ENCODE assay signal across 19 cellular contexts in the genomic region with DNA sequence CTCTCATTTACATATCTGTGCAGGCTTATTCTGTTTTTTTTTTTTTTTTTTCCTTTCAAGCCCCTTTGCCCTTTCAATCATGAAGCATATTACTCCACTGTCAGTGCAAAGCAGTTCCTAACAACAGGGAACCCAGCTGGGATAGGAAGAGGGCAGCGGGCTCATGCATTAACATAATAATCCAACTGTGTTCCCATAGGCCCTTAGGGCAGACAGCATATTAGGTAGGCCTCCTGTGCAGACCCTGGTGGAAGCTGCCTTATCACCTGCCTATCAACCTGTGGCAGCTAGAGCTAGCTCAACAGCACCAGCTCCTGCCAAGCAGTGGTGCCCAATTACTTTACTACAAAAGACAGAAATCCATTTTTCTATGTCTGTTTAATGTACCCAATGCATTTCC. TPM values are rescaled to one million over a fixed set of nuclear protein-coding genes. Genes with fewer than 3 reads are reported as not detected.
DNase-seq lines count a peak whose midpoint lies in the region; ATAC-seq and TF ChIP-seq lines count a peak whose summit lies in the region.
"Had no signal": no experiment of that assay in that cellular context is flagged by ENCODE, and none has a peak within 500 bp of the region (broad histone marks: within the 10 kb centered on the region; RNA-seq: fewer than 3 reads in every experiment).

No MANE protein-coding gene starts in this region.

- no peaks in the 10 kb centered on the region for H3K27me3 ChIP-seq in BE2C
- H3K27me3 ChIP-seq: ascending aorta had no signal

- no peak for TF ChIP-seq CTCF in BE2C (IDR thresholded peaks at IDR 0.05; ENCODE audit: low read depth, low read length)
- TF ChIP-seq CTCF in OCI-LY7 (conservative IDR thresholded peaks at IDR 0.05; ENCODE audit: low read length), result no peak

- intact Hi-C loops in OCI-LY7 (cut with micrococcal nuclease; ENCODE audit: unreplicated experiment), result no loop called here

- no peak overlapping the region for H3K4me2 ChIP-seq in OCI-LY7 (ENCODE audit: low read length)

- H3K4me1 ChIP-seq in BE2C, result peaks cover 13% of the 10 kb centered on the region
- no peaks in the 10 kb centered on the region for H3K4me1 ChIP-seq in OCI-LY7 (ENCODE audit: insufficient read depth, low read length, poor library complexity, severe bottlenecking)
- H3K4me1 ChIP-seq: ascending aorta had no signal

- H2AFZ ChIP-seq in OCI-LY7 (ENCODE audit: low read length), result no peak overlapping the region
- H2AFZ ChIP-seq: GM23248 had no signal

- ATAC-seq in HG02884 (IDR thresholded peaks at IDR 0.05; ENCODE audit: unreplicated experiment), result no peak
- ATAC-seq: activated CD4-positive, alpha-beta T cell treated with anti-CD3 and anti-CD28 coated beads for 36 hours; activated T-cell treated with anti-CD3 and anti-CD28 coated beads, Interleukin-2, amount 50 U/mL, for 72 hours; left lobe of liver; natural killer cell treated with Interleukin-12 subunit alpha and Interleukin-12 subunit beta and Interleukin-15 and Interleukin-18, amount 100 ng/mL, for 72 hours; stimulated activated memory B cell treated with anti-CD40 and anti-IgM and Interleukin-4, amounts not matched to agents 10 μg/mL and 1 μg/mL and 100 μg/mL, for 72 hours had no signal

- H3K36me3 ChIP-seq in BE2C (no peaks in the 10 kb centered on the region), OCI-LY7 (ENCODE audit: insufficient read depth, low read length) (no peaks in the 10 kb centered on the region)
- H3K36me3 ChIP-seq: ascending aorta had no signal

- no peaks in the 10 kb centered on the region for H3K9me2 ChIP-seq in OCI-LY7 (ENCODE audit: insufficient read depth, low read length)

- H3K4me3 ChIP-seq in BE2C (ENCODE audit: low read depth, low read length) (no peak overlapping the region), OCI-LY7 (ENCODE audit: low read depth, low read length, poor library complexity, severe bottlenecking) (no peak overlapping the region)
- H3K4me3 ChIP-seq: ascending aorta, GM23248 had no signal

- DNase-seq in BE2C (peak; percentile 81), HEK293T (ENCODE audit: extremely low spot score) (peak; percentile 35), NCI-H526 treated with DMSO at 0.1 percent for 48 hours (lab: John Stamatoyannopoulos, UW) (peak; percentile 25), iPS DF 4.7 (ENCODE audit: extremely low read depth, low spot score) (peak; percentile 19), OCI-LY7 (ENCODE audit: low spot score) (no peak), cortex of kidney (lab: John Stamatoyannopoulos, UW) (no peak), UCSD-AML1 (lab: John Stamatoyannopoulos, UW; ENCODE audit: unreplicated experiment) (no peak)
- DNase-seq: ACHN; activated CD4-positive, alpha-beta T cell treated with anti-CD3 and anti-CD28 coated beads for 36 hours; activated T-cell treated with anti-CD3 and anti-CD28 coated beads, Interleukin-2, amount 50 U/mL, for 72 hours; CD4-positive, CD25-positive, alpha-beta regulatory T cell; GM23248; hypothalamus; midbrain had no signal

- POLR2A ChIA-PET in HEK293T (lab: Yijun Ruan, JAX), result interaction anchor here (0.8 kb wide), 1 partner anchor 10 kb away, joined by 3 read pairs; no protein-coding TSS in a partner anchor
- POLR2A ChIA-PET in OCI-LY7 (lab: Charles Lee), result interaction anchor here (2.1 kb wide), 1 partner anchor 13 kb away, joined by 4 read pairs; no protein-coding TSS in a partner anchor

- no peak overlapping the region for H3K27ac ChIP-seq in OCI-LY7 (ENCODE audit: low read depth, low read length, poor library complexity, severe bottlenecking)
- H3K27ac ChIP-seq: ascending aorta, GM23248 had no signal

- no peaks in the 10 kb centered on the region for H4K20me1 ChIP-seq in OCI-LY7 (ENCODE audit: insufficient read depth, low read length)

- H3K9me3 ChIP-seq in BE2C (no peaks in the 10 kb centered on the region), OCI-LY7 (ENCODE audit: low read length) (no peaks in the 10 kb centered on the region)
- H3K9me3 ChIP-seq: ascending aorta had no signal

- H3K79me2 ChIP-seq in OCI-LY7 (ENCODE audit: insufficient read depth, low read depth, low read length), result no peaks in the 10 kb centered on the region

- CTCF ChIA-PET in HEK293T (lab: Yijun Ruan, JAX), result interaction anchor here (1.1 kb wide), 1 partner anchor 45 kb away, joined by 3 read pairs; no protein-coding TSS in a partner anchor
- CTCF ChIA-PET in OCI-LY7 (lab: Charles Lee; ENCODE audit: unreplicated experiment), result no interaction called here

- no TSS peak for BruUV-seq in OCI-LY7 (replicated peaks; lab: Mats Ljungman, UMichigan)

TF ChIP-seq in HEK293T, 16 proteins besides CTCF, POLR2A, EP300 and RAD21:
- TF ChIP-seq SP1 (IDR thresholded peaks at IDR 0.05), result no peak
- TF ChIP-seq ZNF384 (IDR thresholded peaks at IDR 0.05), result peak; percentile 88
- TF ChIP-seq BHLHE40 (IDR thresholded peaks at IDR 0.05; ENCODE audit: borderline replicate concordance), result no peak
- no peak for TF ChIP-seq CTBP1 (IDR thresholded peaks at IDR 0.05; ENCODE audit: borderline replicate concordance)
- no peak for TF ChIP-seq FOXK2 (IDR thresholded peaks at IDR 0.05)
- TF ChIP-seq FOXA1 (IDR thresholded peaks at IDR 0.05), result no peak
- TF ChIP-seq, protein P1, sequence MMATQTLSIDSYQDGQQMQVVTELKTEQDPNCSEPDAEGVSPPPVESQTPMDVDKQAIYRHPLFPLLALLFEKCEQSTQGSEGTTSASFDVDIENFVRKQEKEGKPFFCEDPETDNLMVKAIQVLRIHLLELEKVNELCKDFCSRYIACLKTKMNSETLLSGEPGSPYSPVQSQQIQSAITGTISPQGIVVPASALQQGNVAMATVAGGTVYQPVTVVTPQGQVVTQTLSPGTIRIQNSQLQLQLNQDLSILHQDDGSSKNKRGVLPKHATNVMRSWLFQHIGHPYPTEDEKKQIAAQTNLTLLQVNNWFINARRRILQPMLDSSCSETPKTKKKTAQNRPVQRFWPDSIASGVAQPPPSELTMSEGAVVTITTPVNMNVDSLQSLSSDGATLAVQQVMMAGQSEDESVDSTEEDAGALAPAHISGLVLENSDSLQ (IDR thresholded peaks at IDR 0.05), result peak; percentile 85

RNA-seq across cellular contexts. Expression of a gene that starts 49.3 kb away (rescaled TPM):
- 2.3 TPM for polyA plus RNA-seq in BE2C (2012; ENCODE audit: insufficient read depth, insufficient read length, low read depth)
- 15.3 and 16.8 TPM in 2 replicates for total RNA-seq in OCI-LY7 (2014; rRNA removed; shearing (Covaris generic))
- 18.9 and 22.4 TPM in 2 replicates for total RNA-seq in OCI-LY7 (2022)

Comparison
In these comparisons a context has a peak if more than half of its experiments do, and no peak if none do; other contexts are left out.
1. DNase-seq: peak in BE2C (single experiment), HEK293T (single experiment), NCI-H526 treated with DMSO at 0.1 percent for 48 hours (single experiment) and iPS DF 4.7 (single experiment); none in OCI-LY7 (single experiment), cortex of kidney (single experiment) and UCSD-AML1 (single experiment).